Comparison of ENCODE assay signal across 9 cellular contexts in genomic region chr10:90930971-90931841, GRCh38. TPM values are rescaled to one million over a fixed set of nuclear protein-coding genes. Genes with fewer than 3 reads are reported as not detected.
DNase-seq lines count a peak whose midpoint lies in the region; ATAC-seq and TF ChIP-seq lines count a peak whose summit lies in the region.
"Had no signal": no experiment of that assay in that cellular context is flagged by ENCODE, and none has a peak within 500 bp of the region (broad histone marks: within the 10 kb centered on the region; RNA-seq: fewer than 3 reads in every experiment).

No MANE protein-coding gene starts in this region.

- no peaks in the 10 kb centered on the region for H3K79me2 ChIP-seq in PC-9 (ENCODE audit: low read depth)
- no peaks in the 10 kb centered on the region for H3K79me2 ChIP-seq in neural progenitor cell (ENCODE audit: low read depth)

- H3K36me3 ChIP-seq in BJ (ENCODE audit: control insufficient read depth, insufficient read depth, low read length) (no peaks in the 10 kb centered on the region), PC-9 (ENCODE audit: low read depth) (no peaks in the 10 kb centered on the region), neural progenitor cell (no peaks in the 10 kb centered on the region)

- TSS peak; percentile 68 for BruUV-seq in PC-9 (replicated peaks; lab: Mats Ljungman, UMichigan)

- TF ChIP-seq CTCF in BJ (IDR thresholded peaks at IDR 0.05; ENCODE audit: insufficient read depth, low read depth, low read length) (no peak), PC-9 (conservative IDR thresholded peaks at IDR 0.05) (no peak), fibroblast of mammary gland (conservative IDR thresholded peaks at IDR 0.05; ENCODE audit: control insufficient read depth, insufficient read depth, low read depth, low read length) (no peak), neural progenitor cell (IDR thresholded peaks at IDR 0.05) (no peak)

- CTCF ChIA-PET in BJ (lab: Yijun Ruan, JAX) (interaction anchor here (1.0 to 3.3 kb wide), 3 partner anchors 20 to 75 kb away, joined by 3 to 13 read pairs (median 8); no protein-coding TSS in a partner anchor), PC-9 (lab: Charles Lee) (interaction anchor here (0.6 kb wide), 1 partner anchor 19 kb away, joined by 3 read pairs; no protein-coding TSS in a partner anchor)

- H3K9me3 Mint-ChIP-seq in neural progenitor cell = no peaks in the 10 kb centered on the region

- peak overlapping the region; percentile 22 for H3K4me3 Mint-ChIP-seq in neural progenitor cell
- no peak overlapping the region for H3K4me3 Mint-ChIP-seq in T-helper 17 cell

- intact Hi-C loops in PC-9 (cut with micrococcal nuclease; ENCODE audit: unreplicated experiment) = loop anchor here (1.0 to 10.0 kb wide), 4 partner anchors 10 to 684 kb away; partner anchors contain the start of gene ANKRD1

- H3K27ac ChIP-seq in PC-9 (peak overlapping the region; percentile 93), neural progenitor cell (peak overlapping the region; percentile 84)

- H3K27me3 ChIP-seq in BJ (ENCODE audit: control insufficient read depth, insufficient read depth, low read length) (no peaks in the 10 kb centered on the region), PC-9 (ENCODE audit: insufficient read depth, low read depth) (no peaks in the 10 kb centered on the region), neural progenitor cell (no peaks in the 10 kb centered on the region)

- POLR2A ChIA-PET in BJ (lab: Charles Lee) = no interaction called here
- POLR2A ChIA-PET in PC-9 (lab: Charles Lee; ENCODE audit: unreplicated experiment) = interaction anchor here (0.6 to 1.0 kb wide), 3 partner anchors 29 to 837 kb away, joined by 3 to 13 read pairs (median 6); no protein-coding TSS in a partner anchor

- peaks cover 48% of the 10 kb centered on the region for H3K4me1 ChIP-seq in PC-9 (replicated peaks; ENCODE audit: insufficient read depth)
- H3K4me1 ChIP-seq in neural progenitor cell = peaks cover 28% of the 10 kb centered on the region

- H3K4me1 Mint-ChIP-seq in neural progenitor cell (peaks cover 33% of the 10 kb centered on the region), T-helper 17 cell (peaks cover 12% of the 10 kb centered on the region)

- H3K4me3 ChIP-seq in BJ (ENCODE audit: low read depth, low read length) (no peak overlapping the region), PC-9 (peak overlapping the region; percentile 7; the same call in 1 of the 2 replicates), fibroblast of mammary gland (ENCODE audit: control insufficient read depth, low read depth, low read length) (no peak overlapping the region), neural progenitor cell (no peak overlapping the region)

- H3K27ac Mint-ChIP-seq in neural progenitor cell (peak overlapping the region; percentile 82), T-helper 17 cell (no peak overlapping the region)

- H3K36me3 Mint-ChIP-seq in neural progenitor cell (no peaks in the 10 kb centered on the region), T-helper 17 cell (ENCODE audit: low read depth) (no peaks in the 10 kb centered on the region)

- peak; percentile 88 for DNase-seq in BJ (ENCODE audit: low read depth)
- DNase-seq in PC-9 = peak; percentile 77 to 96
- peak; percentile 62 for DNase-seq in fibroblast of mammary gland (ENCODE audit: low read depth)
- peak; percentile 49 for DNase-seq in neural progenitor cell (ENCODE audit: low spot score)
- DNase-seq in activated CD4-positive, CD25-positive, alpha-beta regulatory T cell treated with anti-CD3 and anti-CD28 coated beads, Interleukin-2, amount 50 U/mL, for 72 hours = no peak
- DNase-seq in T-helper 17 cell = no peak
- DNase-seq: activated CD4-positive, alpha-beta T cell treated with anti-CD3 and anti-CD28 coated beads, Interleukin-2, amount 50 U/mL, for 1 hour had no signal

- ATAC-seq in HG03175 (IDR thresholded peaks at IDR 0.05; ENCODE audit: unreplicated experiment) (no peak), T-helper 17 cell (no peak), HG02623 (IDR thresholded peaks at IDR 0.05; ENCODE audit: unreplicated experiment) (no peak)

- H3F3A ChIP-seq in PC-9 (ENCODE audit: insufficient read depth, low read depth) (peaks cover 52% of the 10 kb centered on the region), neural progenitor cell (ENCODE audit: low read depth) (peaks cover 34% of the 10 kb centered on the region)

- H3K9ac ChIP-seq in neural progenitor cell = no peak overlapping the region

- no peaks in the 10 kb centered on the region for H3K9me3 ChIP-seq in PC-9 (ENCODE audit: insufficient read depth, low read depth)
- no peaks in the 10 kb centered on the region for H3K9me3 ChIP-seq in neural progenitor cell (ENCODE audit: low read depth)
- H3K9me3 ChIP-seq in T-helper 17 cell (ENCODE audit: control insufficient read depth, low read length, poor library complexity, severe bottlenecking) = no peaks in the 10 kb centered on the region

- H3K4me2 ChIP-seq in PC-9 (peak overlapping the region; percentile 68), neural progenitor cell (peak overlapping the region; percentile 63)

- 0 out of 2 replicates have a peak, but pooled peaks cover 8% of the 10 kb centered on the region for H3K9me2 ChIP-seq in PC-9 (ENCODE audit: insufficient read depth)

- H2AFZ ChIP-seq in PC-9 (no peak overlapping the region; the same call in 1 of the 2 replicates), neural progenitor cell (replicated peaks) (no peak overlapping the region)

- peaks cover 2% of the 10 kb centered on the region for H3K27me3 Mint-ChIP-seq in neural progenitor cell (ENCODE audit: insufficient read depth, low read depth)
- H3K27me3 Mint-ChIP-seq in T-helper 17 cell = peaks cover 73% of the 10 kb centered on the region

- H4K20me1 ChIP-seq in PC-9 (ENCODE audit: insufficient read depth) = no peaks in the 10 kb centered on the region
- H4K20me1 ChIP-seq in neural progenitor cell (ENCODE audit: low read depth) = no peaks in the 10 kb centered on the region

RNA-seq across cellular contexts. Expression of gene ANKRD1, which starts 10.3 kb away (rescaled TPM):
- 2.2 and 3.2 TPM in 2 replicates for polyA plus RNA-seq in BJ (2011; rRNA removed)
- 0.77 and 3.3 TPM in 2 replicates for polyA minus RNA-seq in BJ (2011; rRNA and poly(A)+ RNA removed)
- total RNA-seq in PC-9 (2021) = 3.9 and 6.7 TPM in 2 replicates
- 0.09 and 1.2 TPM in 2 replicates for total RNA-seq in neural progenitor cell (ENCODE audit: low replicate concordance)
- total RNA-seq in T-helper 17 cell = not detected

RNA-seq across cellular contexts. Expression of gene RPP30, which starts 59.4 kb away (rescaled TPM):
- 26.2 and 47.9 TPM in 2 replicates for polyA plus RNA-seq in BJ (2011; rRNA removed)
- polyA minus RNA-seq in BJ (2011; rRNA and poly(A)+ RNA removed) = 11.6 and 16.1 TPM in 2 replicates
- 25.4 and 32.4 TPM in 2 replicates for total RNA-seq in PC-9 (2021)
- 60.0 and 85.5 TPM in 2 replicates for total RNA-seq in neural progenitor cell (ENCODE audit: low replicate concordance)
- total RNA-seq in T-helper 17 cell = 10 to 100 TPM; 19.8 to 28.2 TPM

Comparison
In these comparisons a context has a peak if more than half of its experiments do, and no peak if none do; other contexts are left out.
1. DNase-seq: peak in BJ (single experiment), PC-9 (2 of 2), fibroblast of mammary gland (single experiment) and neural progenitor cell (single experiment); none in activated CD4-positive, CD25-positive, alpha-beta regulatory T cell treated with anti-CD3 and anti-CD28 coated beads, Interleukin-2, amount 50 U/mL, for 72 hours (single experiment) and T-helper 17 cell (0 of 3).